In genomic region chr10:28838908-28839307, GRCh38 we compare ENCODE assay signal across 1 cellular context.
TF ChIP-seq lines count a peak whose summit lies in the region.

No MANE protein-coding gene starts in this region.

TF ChIP-seq in K562, 482 proteins besides CTCF, POLR2A, EP300 and RAD21 (continued from another document):
- peak; percentile 67; the same call in 1 of the 2 replicates for TF ChIP-seq ARID1B (IDR thresholded peaks at IDR 0.05)
- TF ChIP-seq SMAD4 (CRISPR knock-in tag; conservative IDR thresholded peaks at IDR 0.05): peak; percentile 82
- TF ChIP-seq ZNF551 (CRISPR knock-in tag; IDR thresholded peaks at IDR 0.05): no peak
- TF ChIP-seq ESRRA (IDR thresholded peaks at IDR 0.05; ENCODE audit: borderline replicate concordance, low read depth): no peak
- no peak for TF ChIP-seq ZNF584 (CRISPR knock-in tag; IDR thresholded peaks at IDR 0.05; ENCODE audit: low read depth)
- TF ChIP-seq, protein P1, sequence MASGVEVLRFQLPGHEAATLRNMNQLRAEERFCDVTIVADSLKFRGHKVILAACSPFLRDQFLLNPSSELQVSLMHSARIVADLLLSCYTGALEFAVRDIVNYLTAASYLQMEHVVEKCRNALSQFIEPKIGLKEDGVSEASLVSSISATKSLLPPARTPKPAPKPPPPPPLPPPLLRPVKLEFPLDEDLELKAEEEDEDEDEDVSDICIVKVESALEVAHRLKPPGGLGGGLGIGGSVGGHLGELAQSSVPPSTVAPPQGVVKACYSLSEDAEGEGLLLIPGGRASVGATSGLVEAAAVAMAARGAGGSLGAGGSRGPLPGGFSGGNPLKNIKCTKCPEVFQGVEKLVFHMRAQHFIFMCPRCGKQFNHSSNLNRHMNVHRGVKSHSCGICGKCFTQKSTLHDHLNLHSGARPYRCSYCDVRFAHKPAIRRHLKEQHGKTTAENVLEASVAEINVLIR (CRISPR knock-in tag; IDR thresholded peaks at IDR 0.05): no peak
- TF ChIP-seq ARID3A (IDR thresholded peaks at IDR 0.05; ENCODE audit: borderline replicate concordance, low read depth, low read length): 0 out of 2 replicates have a peak, but pooled peaks have one; percentile 62
- TF ChIP-seq, protein P2, sequence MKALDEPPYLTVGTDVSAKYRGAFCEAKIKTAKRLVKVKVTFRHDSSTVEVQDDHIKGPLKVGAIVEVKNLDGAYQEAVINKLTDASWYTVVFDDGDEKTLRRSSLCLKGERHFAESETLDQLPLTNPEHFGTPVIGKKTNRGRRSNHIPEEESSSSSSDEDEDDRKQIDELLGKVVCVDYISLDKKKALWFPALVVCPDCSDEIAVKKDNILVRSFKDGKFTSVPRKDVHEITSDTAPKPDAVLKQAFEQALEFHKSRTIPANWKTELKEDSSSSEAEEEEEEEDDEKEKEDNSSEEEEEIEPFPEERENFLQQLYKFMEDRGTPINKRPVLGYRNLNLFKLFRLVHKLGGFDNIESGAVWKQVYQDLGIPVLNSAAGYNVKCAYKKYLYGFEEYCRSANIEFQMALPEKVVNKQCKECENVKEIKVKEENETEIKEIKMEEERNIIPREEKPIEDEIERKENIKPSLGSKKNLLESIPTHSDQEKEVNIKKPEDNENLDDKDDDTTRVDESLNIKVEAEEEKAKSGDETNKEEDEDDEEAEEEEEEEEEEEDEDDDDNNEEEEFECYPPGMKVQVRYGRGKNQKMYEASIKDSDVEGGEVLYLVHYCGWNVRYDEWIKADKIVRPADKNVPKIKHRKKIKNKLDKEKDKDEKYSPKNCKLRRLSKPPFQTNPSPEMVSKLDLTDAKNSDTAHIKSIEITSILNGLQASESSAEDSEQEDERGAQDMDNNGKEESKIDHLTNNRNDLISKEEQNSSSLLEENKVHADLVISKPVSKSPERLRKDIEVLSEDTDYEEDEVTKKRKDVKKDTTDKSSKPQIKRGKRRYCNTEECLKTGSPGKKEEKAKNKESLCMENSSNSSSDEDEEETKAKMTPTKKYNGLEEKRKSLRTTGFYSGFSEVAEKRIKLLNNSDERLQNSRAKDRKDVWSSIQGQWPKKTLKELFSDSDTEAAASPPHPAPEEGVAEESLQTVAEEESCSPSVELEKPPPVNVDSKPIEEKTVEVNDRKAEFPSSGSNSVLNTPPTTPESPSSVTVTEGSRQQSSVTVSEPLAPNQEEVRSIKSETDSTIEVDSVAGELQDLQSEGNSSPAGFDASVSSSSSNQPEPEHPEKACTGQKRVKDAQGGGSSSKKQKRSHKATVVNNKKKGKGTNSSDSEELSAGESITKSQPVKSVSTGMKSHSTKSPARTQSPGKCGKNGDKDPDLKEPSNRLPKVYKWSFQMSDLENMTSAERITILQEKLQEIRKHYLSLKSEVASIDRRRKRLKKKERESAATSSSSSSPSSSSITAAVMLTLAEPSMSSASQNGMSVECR (CRISPR knock-in tag; IDR thresholded peaks at IDR 0.05): no peak
- TF ChIP-seq, protein P3, sequence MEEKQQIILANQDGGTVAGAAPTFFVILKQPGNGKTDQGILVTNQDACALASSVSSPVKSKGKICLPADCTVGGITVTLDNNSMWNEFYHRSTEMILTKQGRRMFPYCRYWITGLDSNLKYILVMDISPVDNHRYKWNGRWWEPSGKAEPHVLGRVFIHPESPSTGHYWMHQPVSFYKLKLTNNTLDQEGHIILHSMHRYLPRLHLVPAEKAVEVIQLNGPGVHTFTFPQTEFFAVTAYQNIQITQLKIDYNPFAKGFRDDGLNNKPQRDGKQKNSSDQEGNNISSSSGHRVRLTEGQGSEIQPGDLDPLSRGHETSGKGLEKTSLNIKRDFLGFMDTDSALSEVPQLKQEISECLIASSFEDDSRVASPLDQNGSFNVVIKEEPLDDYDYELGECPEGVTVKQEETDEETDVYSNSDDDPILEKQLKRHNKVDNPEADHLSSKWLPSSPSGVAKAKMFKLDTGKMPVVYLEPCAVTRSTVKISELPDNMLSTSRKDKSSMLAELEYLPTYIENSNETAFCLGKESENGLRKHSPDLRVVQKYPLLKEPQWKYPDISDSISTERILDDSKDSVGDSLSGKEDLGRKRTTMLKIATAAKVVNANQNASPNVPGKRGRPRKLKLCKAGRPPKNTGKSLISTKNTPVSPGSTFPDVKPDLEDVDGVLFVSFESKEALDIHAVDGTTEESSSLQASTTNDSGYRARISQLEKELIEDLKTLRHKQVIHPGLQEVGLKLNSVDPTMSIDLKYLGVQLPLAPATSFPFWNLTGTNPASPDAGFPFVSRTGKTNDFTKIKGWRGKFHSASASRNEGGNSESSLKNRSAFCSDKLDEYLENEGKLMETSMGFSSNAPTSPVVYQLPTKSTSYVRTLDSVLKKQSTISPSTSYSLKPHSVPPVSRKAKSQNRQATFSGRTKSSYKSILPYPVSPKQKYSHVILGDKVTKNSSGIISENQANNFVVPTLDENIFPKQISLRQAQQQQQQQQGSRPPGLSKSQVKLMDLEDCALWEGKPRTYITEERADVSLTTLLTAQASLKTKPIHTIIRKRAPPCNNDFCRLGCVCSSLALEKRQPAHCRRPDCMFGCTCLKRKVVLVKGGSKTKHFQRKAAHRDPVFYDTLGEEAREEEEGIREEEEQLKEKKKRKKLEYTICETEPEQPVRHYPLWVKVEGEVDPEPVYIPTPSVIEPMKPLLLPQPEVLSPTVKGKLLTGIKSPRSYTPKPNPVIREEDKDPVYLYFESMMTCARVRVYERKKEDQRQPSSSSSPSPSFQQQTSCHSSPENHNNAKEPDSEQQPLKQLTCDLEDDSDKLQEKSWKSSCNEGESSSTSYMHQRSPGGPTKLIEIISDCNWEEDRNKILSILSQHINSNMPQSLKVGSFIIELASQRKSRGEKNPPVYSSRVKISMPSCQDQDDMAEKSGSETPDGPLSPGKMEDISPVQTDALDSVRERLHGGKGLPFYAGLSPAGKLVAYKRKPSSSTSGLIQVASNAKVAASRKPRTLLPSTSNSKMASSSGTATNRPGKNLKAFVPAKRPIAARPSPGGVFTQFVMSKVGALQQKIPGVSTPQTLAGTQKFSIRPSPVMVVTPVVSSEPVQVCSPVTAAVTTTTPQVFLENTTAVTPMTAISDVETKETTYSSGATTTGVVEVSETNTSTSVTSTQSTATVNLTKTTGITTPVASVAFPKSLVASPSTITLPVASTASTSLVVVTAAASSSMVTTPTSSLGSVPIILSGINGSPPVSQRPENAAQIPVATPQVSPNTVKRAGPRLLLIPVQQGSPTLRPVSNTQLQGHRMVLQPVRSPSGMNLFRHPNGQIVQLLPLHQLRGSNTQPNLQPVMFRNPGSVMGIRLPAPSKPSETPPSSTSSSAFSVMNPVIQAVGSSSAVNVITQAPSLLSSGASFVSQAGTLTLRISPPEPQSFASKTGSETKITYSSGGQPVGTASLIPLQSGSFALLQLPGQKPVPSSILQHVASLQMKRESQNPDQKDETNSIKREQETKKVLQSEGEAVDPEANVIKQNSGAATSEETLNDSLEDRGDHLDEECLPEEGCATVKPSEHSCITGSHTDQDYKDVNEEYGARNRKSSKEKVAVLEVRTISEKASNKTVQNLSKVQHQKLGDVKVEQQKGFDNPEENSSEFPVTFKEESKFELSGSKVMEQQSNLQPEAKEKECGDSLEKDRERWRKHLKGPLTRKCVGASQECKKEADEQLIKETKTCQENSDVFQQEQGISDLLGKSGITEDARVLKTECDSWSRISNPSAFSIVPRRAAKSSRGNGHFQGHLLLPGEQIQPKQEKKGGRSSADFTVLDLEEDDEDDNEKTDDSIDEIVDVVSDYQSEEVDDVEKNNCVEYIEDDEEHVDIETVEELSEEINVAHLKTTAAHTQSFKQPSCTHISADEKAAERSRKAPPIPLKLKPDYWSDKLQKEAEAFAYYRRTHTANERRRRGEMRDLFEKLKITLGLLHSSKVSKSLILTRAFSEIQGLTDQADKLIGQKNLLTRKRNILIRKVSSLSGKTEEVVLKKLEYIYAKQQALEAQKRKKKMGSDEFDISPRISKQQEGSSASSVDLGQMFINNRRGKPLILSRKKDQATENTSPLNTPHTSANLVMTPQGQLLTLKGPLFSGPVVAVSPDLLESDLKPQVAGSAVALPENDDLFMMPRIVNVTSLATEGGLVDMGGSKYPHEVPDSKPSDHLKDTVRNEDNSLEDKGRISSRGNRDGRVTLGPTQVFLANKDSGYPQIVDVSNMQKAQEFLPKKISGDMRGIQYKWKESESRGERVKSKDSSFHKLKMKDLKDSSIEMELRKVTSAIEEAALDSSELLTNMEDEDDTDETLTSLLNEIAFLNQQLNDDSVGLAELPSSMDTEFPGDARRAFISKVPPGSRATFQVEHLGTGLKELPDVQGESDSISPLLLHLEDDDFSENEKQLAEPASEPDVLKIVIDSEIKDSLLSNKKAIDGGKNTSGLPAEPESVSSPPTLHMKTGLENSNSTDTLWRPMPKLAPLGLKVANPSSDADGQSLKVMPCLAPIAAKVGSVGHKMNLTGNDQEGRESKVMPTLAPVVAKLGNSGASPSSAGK (IDR thresholded peaks at IDR 0.05): peak; percentile 19; the same call in 1 of the 2 replicates
- TF ChIP-seq ZNF174 (CRISPR knock-in tag; IDR thresholded peaks at IDR 0.05): no peak
- no peak for TF ChIP-seq COPS2 (conservative IDR thresholded peaks at IDR 0.05)
- TF ChIP-seq DEAF1 (CRISPR knock-in tag; IDR thresholded peaks at IDR 0.05): no peak
- no peak for TF ChIP-seq NELFE (IDR thresholded peaks at IDR 0.05; ENCODE audit: insufficient read depth, insufficient read length)
- TF ChIP-seq HDAC1 (IDR thresholded peaks at IDR 0.05): 0 out of 4 replicates have a peak, but pooled peaks of 1 of the 2 experiments have one; percentile 40
- peak; percentile 73 for TF ChIP-seq ATF3 (IDR thresholded peaks at IDR 0.05)
- no peak for TF ChIP-seq ATF3 (CRISPR knock-in tag; conservative IDR thresholded peaks at IDR 0.05)
- peak; percentile 31 for TF ChIP-seq RBM25 (IDR thresholded peaks at IDR 0.05; ENCODE audit: low read depth, low read length, severe bottlenecking)
TF ChIP-seq in K562: peak in this region for 57.
